ENCODE assay signal across 1 cellular context in the genomic region with DNA sequence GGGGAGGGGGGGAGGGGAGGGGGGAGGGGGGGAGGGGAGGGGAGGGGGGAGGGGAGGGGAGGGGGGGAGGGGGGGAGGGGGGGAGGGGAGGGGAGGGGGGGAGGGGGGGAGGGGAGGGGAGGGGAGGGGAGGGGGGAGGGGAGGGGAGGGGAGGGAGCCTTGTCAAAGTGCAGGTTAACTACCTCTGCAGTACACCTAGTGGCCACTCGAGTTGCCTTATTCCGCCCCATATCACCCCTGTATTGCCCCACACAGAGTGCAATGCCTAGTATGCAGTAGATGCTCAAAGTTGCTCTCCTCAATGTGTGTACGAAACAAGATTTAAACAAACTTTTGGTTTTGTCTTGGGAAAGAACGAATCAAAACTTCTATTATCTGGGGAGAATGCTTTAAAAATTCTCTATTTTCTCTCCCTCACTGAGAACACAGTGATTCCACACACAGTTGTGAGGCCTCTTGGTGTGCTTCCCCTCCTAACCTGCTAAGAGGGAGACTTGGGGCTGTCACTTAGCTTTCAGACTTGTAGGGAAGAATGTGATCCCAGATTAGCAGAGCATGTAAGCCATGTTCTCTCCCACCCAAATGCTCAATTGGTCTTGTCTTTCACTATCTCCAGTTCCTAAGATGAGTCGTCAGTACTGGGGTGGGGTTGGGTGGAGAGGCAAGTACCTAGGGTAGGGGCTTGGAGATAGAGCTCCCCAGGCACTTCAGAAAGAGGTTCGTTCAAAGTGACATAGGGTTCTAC.
TF ChIP-seq lines count a peak whose summit lies in the region.

No MANE protein-coding gene starts in this region.

TF ChIP-seq in GM12878, 131 proteins besides CTCF, POLR2A, EP300 and RAD21 (continued from another document):
- TF ChIP-seq, protein P1, sequence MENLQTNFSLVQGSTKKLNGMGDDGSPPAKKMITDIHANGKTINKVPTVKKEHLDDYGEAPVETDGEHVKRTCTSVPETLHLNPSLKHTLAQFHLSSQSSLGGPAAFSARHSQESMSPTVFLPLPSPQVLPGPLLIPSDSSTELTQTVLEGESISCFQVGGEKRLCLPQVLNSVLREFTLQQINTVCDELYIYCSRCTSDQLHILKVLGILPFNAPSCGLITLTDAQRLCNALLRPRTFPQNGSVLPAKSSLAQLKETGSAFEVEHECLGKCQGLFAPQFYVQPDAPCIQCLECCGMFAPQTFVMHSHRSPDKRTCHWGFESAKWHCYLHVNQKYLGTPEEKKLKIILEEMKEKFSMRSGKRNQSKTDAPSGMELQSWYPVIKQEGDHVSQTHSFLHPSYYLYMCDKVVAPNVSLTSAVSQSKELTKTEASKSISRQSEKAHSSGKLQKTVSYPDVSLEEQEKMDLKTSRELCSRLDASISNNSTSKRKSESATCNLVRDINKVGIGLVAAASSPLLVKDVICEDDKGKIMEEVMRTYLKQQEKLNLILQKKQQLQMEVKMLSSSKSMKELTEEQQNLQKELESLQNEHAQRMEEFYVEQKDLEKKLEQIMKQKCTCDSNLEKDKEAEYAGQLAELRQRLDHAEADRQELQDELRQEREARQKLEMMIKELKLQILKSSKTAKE (IDR thresholded peaks at IDR 0.05; ENCODE audit: low read depth, poor library complexity, severe bottlenecking) = no peak
- TF ChIP-seq TCF3 (IDR thresholded peaks at IDR 0.05; ENCODE audit: borderline replicate concordance, insufficient read depth, low read depth, low read length) (no peak), EED (IDR thresholded peaks at IDR 0.05; ENCODE audit: low read depth) (no peak), CHD4 (IDR thresholded peaks at IDR 0.05) (no peak), BMI1 (IDR thresholded peaks at IDR 0.05; ENCODE audit: borderline replicate concordance) (no peak), SREBF2 (IDR thresholded peaks at IDR 0.05; ENCODE audit: low read length) (no peak), ZNF274 (IDR thresholded peaks at IDR 0.05; ENCODE audit: insufficient read depth, insufficient read length) (no peak), GATAD2B (conservative IDR thresholded peaks at IDR 0.05; ENCODE audit: low read depth) (no peak)
